24 cellular contexts compared by ENCODE assay signal in the genomic region with DNA sequence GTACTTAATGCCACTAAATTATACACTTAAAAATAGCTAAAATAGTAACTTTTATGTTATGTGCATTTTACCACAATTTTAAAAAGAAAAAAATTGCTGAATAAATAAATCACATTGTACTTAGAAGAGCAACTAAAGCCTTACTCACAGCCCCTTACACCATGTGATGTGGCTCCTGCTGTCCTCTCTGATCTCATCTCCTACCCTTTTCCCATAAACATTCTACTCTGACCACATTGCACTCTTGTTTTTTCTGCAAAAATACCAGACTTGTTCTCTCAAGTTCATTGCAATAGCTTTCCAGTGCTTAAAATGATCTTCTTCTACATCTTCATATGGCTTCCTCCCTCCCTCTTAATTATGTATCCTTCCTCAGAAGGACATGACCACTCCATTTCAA.
"Had no signal": no experiment of that assay in that cellular context is flagged by ENCODE, and none has a peak within 500 bp of the region (broad histone marks: within the 10 kb centered on the region; RNA-seq: fewer than 3 reads in every experiment).

No MANE protein-coding gene starts in this region.

- H3K36me3 ChIP-seq: ascending aorta, esophagus squamous epithelium, gastrocnemius medialis, spleen, thoracic aorta, upper lobe of left lung, WERI-Rb-1 had no signal

- ATAC-seq: activated CD8-positive, alpha-beta memory T cell treated with anti-CD3 and anti-CD28 coated beads, Interleukin-2, amount 10 ng/mL, durations not matched to agents 7 days and 5 days; activated CD8-positive, alpha-beta T cell treated with anti-CD3 and anti-CD28 coated beads for 36 hours; gastrocnemius medialis; left cardiac atrium; mucosa of descending colon; sciatic nerve; T-cell had no signal

- H3K9me3 ChIP-seq: ascending aorta, esophagus squamous epithelium, gastrocnemius medialis, mucosa of descending colon, thoracic aorta, upper lobe of left lung had no signal

- DNase-seq: activated CD4-positive, alpha-beta T cell treated with anti-CD3 and anti-CD28 coated beads, Interleukin-2, amount 10 ng/mL, durations not matched to agents 7 days and 5 days; activated CD4-positive, CD25-positive, alpha-beta regulatory T cell treated with anti-CD3 and anti-CD28 coated beads, Interleukin-2, amount 50 U/mL, for 72 hours; activated CD8-positive, alpha-beta memory T cell treated with anti-CD3 and anti-CD28 coated beads, Interleukin-2, amount 10 ng/mL, durations not matched to agents 7 days and 5 days; activated CD8-positive, alpha-beta T cell treated with anti-CD3 and anti-CD28 coated beads for 36 hours; activated gamma-delta T cell treated with Interleukin-2 at 50 U/mL for 16 hours; cerebellar nuclear complex; cortex of kidney; endodermal cell; esophagus squamous epithelium; gastrocnemius medialis; hippocampal formation; left cardiac atrium; mucosa of descending colon; naive B cell; occipital lobe; spleen; stimulated activated CD4-positive, alpha-beta T cell treated with anti-CD3 and anti-CD28 coated beads, Interleukin-4, amount 100 ng/mL, for 1 hour; stimulated activated naive CD4-positive, alpha-beta T cell; T-cell; upper lobe of left lung; WERI-Rb-1 had no signal

- H3K4me1 ChIP-seq: ascending aorta, esophagus squamous epithelium, gastrocnemius medialis, spleen, upper lobe of left lung had no signal

- H3K27ac ChIP-seq: ascending aorta, esophagus squamous epithelium, gastrocnemius medialis, spleen, thoracic aorta, upper lobe of left lung, WERI-Rb-1 had no signal

- H3K4me3 ChIP-seq: ascending aorta, esophagus squamous epithelium, gastrocnemius medialis, mucosa of descending colon, spleen, thoracic aorta, upper lobe of left lung had no signal

- H3K27me3 ChIP-seq: ascending aorta, esophagus squamous epithelium, gastrocnemius medialis, spleen, upper lobe of left lung had no signal
